ENCODE assay signal across 8 cellular contexts in genomic region chr1:45014403-45015028, GRCh38. TPM values are rescaled to one million over a fixed set of nuclear protein-coding genes. Genes with fewer than 3 reads are reported as not detected.
DNase-seq lines count a peak whose midpoint lies in the region; ATAC-seq and TF ChIP-seq lines count a peak whose summit lies in the region.

No MANE protein-coding gene starts in this region.

- peak overlapping the region; percentile 57 for H3K4me2 ChIP-seq in skeletal muscle satellite cell (ENCODE audit: low read length)

- H3K36me3 ChIP-seq in ascending aorta (peaks cover under 1 to 2% of the 10 kb centered on the region in 2 donors), skeletal muscle satellite cell (ENCODE audit: insufficient read depth, low read length) (peaks cover 20% of the 10 kb centered on the region)

- DNase-seq in NCI-H2029 (lab: John Stamatoyannopoulos, UW), result peak; percentile 88
- DNase-seq in T-helper 9 cell, result peak; percentile 72
- DNase-seq in ascending aorta (ENCODE audit: low spot score in 2 of 2), result peak; percentile 43 to 91
- DNase-seq in hypothalamus (lab: John Stamatoyannopoulos, UW), result peak in 47 of 51 donors; percentile 23 to 89 (median 63)

- H3K27me3 ChIP-seq in ascending aorta, result no peaks in the 10 kb centered on the region
- H3K27me3 ChIP-seq in skeletal muscle satellite cell (ENCODE audit: control insufficient read depth, insufficient read depth, low read length), result no peaks in the 10 kb centered on the region

- H3K4me1 ChIP-seq in ascending aorta (peaks cover 16 to 26% of the 10 kb centered on the region in 2 donors), skeletal muscle satellite cell (ENCODE audit: control insufficient read depth, insufficient read depth, low read length) (peaks cover 25% of the 10 kb centered on the region)

- H3K9me3 ChIP-seq in ascending aorta, result no peaks in the 10 kb centered on the region
- H3K9me3 ChIP-seq in skeletal muscle satellite cell (replicated peaks; ENCODE audit: low read length), result no peaks in the 10 kb centered on the region

- intact Hi-C loops in ascending aorta (cut with DNase I), result loop anchor here (1.0 to 5.0 kb wide), 5 partner anchors 177 to 558 kb away; partner anchors contain the start of genes BEST4 and RNU5D-1

- no peak for ATAC-seq in GM18861 (IDR thresholded peaks at IDR 0.05; ENCODE audit: unreplicated experiment)
- ATAC-seq in HG02884 (IDR thresholded peaks at IDR 0.05; ENCODE audit: unreplicated experiment), result no peak

- peak overlapping the region; percentile 25 for H3K9ac ChIP-seq in skeletal muscle satellite cell (ENCODE audit: low read depth, low read length)

- H3K27ac ChIP-seq in ascending aorta, result no peak overlapping the region

- TF ChIP-seq CTCF in GM12873 (IDR thresholded peaks at IDR 0.05; ENCODE audit: insufficient read depth, low read depth, low read length, missing control alignments) (peak; percentile 93), ascending aorta (IDR thresholded peaks at IDR 0.05) (peak; percentile 81 to 91 (median 85))

- no peak overlapping the region for H3K4me3 ChIP-seq in ascending aorta
- H3K4me3 ChIP-seq in skeletal muscle satellite cell (ENCODE audit: low read length), result no peak overlapping the region

RNA-seq across cellular contexts. Expression of gene UROD, which starts 2.5 kb away (rescaled TPM):
- total RNA-seq in ascending aorta, result 150 TPM
- 130 and 155 TPM in 2 replicates for total RNA-seq in skeletal muscle satellite cell (2012; rRNA removed)

RNA-seq across cellular contexts. Expression of gene HECTD3, which starts 3.4 kb away (rescaled TPM):
- total RNA-seq in ascending aorta, result 32.1 TPM
- 20.5 and 23.8 TPM in 2 replicates for total RNA-seq in skeletal muscle satellite cell (2012; rRNA removed)

RNA-seq across cellular contexts. Expression of gene EIF2B3, which starts 28.1 kb away (rescaled TPM):
- 3.6 TPM for total RNA-seq in ascending aorta
- 45.6 and 54.8 TPM in 2 replicates for total RNA-seq in skeletal muscle satellite cell (2012; rRNA removed)
